In the genomic region with DNA sequence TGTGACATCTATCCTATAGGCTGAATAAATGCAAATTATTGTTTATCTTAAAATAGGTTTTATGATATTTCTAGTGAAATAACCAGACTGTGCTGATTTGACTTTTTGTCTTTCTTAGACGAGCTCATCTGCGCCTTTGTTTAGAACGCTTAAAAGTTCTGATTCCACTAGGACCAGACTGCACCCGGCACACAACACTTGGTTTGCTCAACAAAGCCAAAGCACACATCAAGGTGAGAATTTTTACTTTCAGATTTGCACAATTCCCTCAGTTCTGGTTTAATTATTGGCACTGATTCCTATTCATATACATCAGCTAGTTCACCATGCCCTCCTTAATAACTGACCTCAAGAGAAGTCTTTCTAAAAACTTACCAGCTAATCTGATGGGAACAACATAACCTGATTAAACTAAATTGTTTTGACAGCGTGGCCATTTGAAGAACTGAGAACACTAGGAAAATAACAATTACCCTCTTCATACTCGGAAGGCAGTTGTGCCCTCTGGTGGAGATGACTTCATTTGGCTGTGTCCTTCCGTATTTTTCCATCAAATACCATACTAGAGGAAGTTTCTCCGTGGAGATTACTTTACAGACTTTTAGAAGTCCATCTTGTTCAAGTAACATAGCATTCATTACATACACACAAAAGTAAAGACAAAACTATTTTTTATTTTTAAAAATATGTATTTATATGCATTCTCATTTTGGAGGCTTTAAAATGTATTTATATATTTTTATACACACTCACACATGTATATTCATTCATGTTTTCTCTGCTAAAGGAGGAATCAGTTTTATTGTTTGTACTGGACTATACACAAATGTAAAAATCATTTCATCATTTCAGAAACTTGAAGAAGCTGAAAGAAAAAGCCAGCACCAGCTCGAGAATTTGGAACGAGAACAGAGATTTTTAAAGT, we compare ENCODE assay signal across 8 cellular contexts. TPM values are rescaled to one million over a fixed set of nuclear protein-coding genes. Genes with fewer than 3 reads are reported as not detected.
DNase-seq lines count a peak whose midpoint lies in the region; ATAC-seq and TF ChIP-seq lines count a peak whose summit lies in the region.

No MANE protein-coding gene starts in this region.

- peak; percentile 55 for ATAC-seq in T-helper 17 cell

- H3K4me1 Mint-ChIP-seq in T-helper 17 cell: peaks cover 32% of the 10 kb centered on the region
- H3K4me1 Mint-ChIP-seq in chondrocyte (ENCODE audit: low read depth): peaks cover 14% of the 10 kb centered on the region

- POLR2A ChIA-PET in AG04449 (lab: Yijun Ruan, JAX): no interaction called here

- H3K27me3 Mint-ChIP-seq in T-helper 17 cell: no peaks in the 10 kb centered on the region
- H3K27me3 Mint-ChIP-seq in chondrocyte (ENCODE audit: low read depth): no peaks in the 10 kb centered on the region

- no peak for DNase-seq in AG04449 (ENCODE audit: low read depth, low spot score)
- DNase-seq in NAMALWA (ENCODE audit: low spot score): peak; percentile 83
- peak in 2 of 3 donors; percentile 20 to 27 for DNase-seq in T-helper 17 cell
- DNase-seq in chondrocyte (ENCODE audit: low spot score): no peak
- DNase-seq in kidney epithelial cell (ENCODE audit: low read depth): peak; percentile 32
- DNase-seq in stimulated activated CD4-positive, alpha-beta T cell treated with anti-CD3 and anti-CD28 coated beads, TNF-alpha, amount 100 ng/mL, for 1 hour (ENCODE audit: low read depth in 3 of 3, low spot score in 1 of 3): peak in 2 of 3 donors; percentile 6 to 17
- DNase-seq in HK-2 (ENCODE audit: unreplicated experiment): no peak

- TF ChIP-seq CTCF in AG04449 (IDR thresholded peaks at IDR 0.05; ENCODE audit: insufficient read depth, low read length, missing control alignments) (peak; percentile 73), GM12873 (IDR thresholded peaks at IDR 0.05; ENCODE audit: insufficient read depth, low read depth, low read length, missing control alignments) (peak; percentile 67), chondrocyte (IDR thresholded peaks at IDR 0.05) (peak; percentile 92), kidney epithelial cell (IDR thresholded peaks at IDR 0.05; ENCODE audit: insufficient read depth, low read length, poor library complexity, severe bottlenecking) (peak; percentile 75)

- no peak overlapping the region for H3K4me3 ChIP-seq in AG04449 (ENCODE audit: low read depth, low read length)
- H3K4me3 ChIP-seq in kidney epithelial cell (ENCODE audit: low read depth, low read length): no peak overlapping the region

- CTCF ChIA-PET in AG04449 (lab: Yijun Ruan, JAX): interaction anchor here (0.6 to 9.0 kb wide), 42 partner anchors 8 to 399 kb away, joined by 3 to 325 read pairs (median 5); partner anchors contain the start of gene MXI1

- H3K9me3 Mint-ChIP-seq in chondrocyte (ENCODE audit: low read depth): no peaks in the 10 kb centered on the region

- H3K36me3 Mint-ChIP-seq in T-helper 17 cell (ENCODE audit: low read depth) (no peaks in the 10 kb centered on the region), chondrocyte (ENCODE audit: low read depth) (peaks cover 1% of the 10 kb centered on the region)

- no peak overlapping the region for H3K27ac Mint-ChIP-seq in T-helper 17 cell
- H3K27ac Mint-ChIP-seq in chondrocyte (ENCODE audit: unreplicated experiment): no peak overlapping the region

- no peaks in the 10 kb centered on the region for H3K36me3 ChIP-seq in kidney epithelial cell (ENCODE audit: control insufficient read depth, insufficient read depth, low read length)

- H3K27me3 ChIP-seq in kidney epithelial cell (ENCODE audit: control insufficient read depth, insufficient read depth, low read length): no peaks in the 10 kb centered on the region

- no peaks in the 10 kb centered on the region for H3K9me3 ChIP-seq in T-helper 17 cell (ENCODE audit: control insufficient read depth, low read length, poor library complexity, severe bottlenecking)

- H3K4me3 Mint-ChIP-seq in T-helper 17 cell: no peak overlapping the region
- H3K4me3 Mint-ChIP-seq in chondrocyte (ENCODE audit: unreplicated experiment): no peak overlapping the region

RNA-seq across cellular contexts. Expression of gene SMNDC1, which starts 25.4 kb away (rescaled TPM):
- total RNA-seq in T-helper 17 cell: 10 to 100 TPM; 33.7 to 50.4 TPM
- 24.9 to 27.5 TPM (median 26.2 TPM) in 3 replicates for total RNA-seq in chondrocyte
- total RNA-seq in kidney epithelial cell: 8.0 and 8.9 TPM in 2 replicates

Comparison
In these comparisons a context has a peak if more than half of its experiments do, and no peak if none do; other contexts are left out.
1. DNase-seq: peak in NAMALWA (single experiment), T-helper 17 cell (2 of 3), kidney epithelial cell (single experiment) and stimulated activated CD4-positive, alpha-beta T cell treated with anti-CD3 and anti-CD28 coated beads, TNF-alpha, amount 100 ng/mL, for 1 hour (2 of 3); none in AG04449 (single experiment), chondrocyte (single experiment) and HK-2 (single experiment).
2. Peak in every context shown above with its lines, with median percentiles within 50 percentile points of each other: CTCF ChIP-seq.